In the genomic region with DNA sequence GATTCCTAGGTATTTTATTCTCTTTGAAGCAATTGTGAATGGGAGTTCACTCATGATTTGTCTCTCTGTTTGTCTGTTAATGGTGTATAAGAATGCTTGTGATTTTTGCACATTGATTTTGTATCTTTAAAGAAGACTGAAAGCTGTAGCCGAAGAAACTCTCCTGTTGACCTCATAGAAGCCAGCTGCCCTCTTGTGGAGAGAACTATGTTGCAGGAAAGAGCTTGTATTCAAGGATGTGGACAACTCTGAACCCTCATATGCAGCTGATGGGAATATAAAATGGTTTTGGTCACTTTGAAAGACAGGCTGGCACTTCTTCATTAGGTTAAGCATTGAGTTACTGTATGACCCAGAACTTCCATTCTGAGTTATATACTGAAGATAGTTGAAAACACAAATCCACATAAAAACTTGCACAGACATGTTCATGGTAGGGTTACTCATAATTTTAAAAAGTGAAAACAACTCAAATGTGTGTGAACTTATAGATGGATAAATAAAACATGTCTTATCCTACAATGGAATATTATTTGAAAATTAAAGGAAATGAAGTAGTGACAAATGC, we compare ENCODE assay signal across 9 cellular contexts.
DNase-seq lines count a peak whose midpoint lies in the region; ATAC-seq and TF ChIP-seq lines count a peak whose summit lies in the region.
"Had no signal": no experiment of that assay in that cellular context is flagged by ENCODE, and none has a peak within 500 bp of the region (broad histone marks: within the 10 kb centered on the region; RNA-seq: fewer than 3 reads in every experiment).

No MANE protein-coding gene starts in this region.

- no peak overlapping the region for H3K4me3 ChIP-seq in lower leg skin (ENCODE audit: low read depth, poor library complexity, severe bottlenecking)

- H3K9me3 Mint-ChIP-seq in CD14-positive monocyte = peaks cover 0 to 5% (median 2%) of the 10 kb centered on the region in 7 donors

- no peak overlapping the region for H3K4me3 Mint-ChIP-seq in CD14-positive monocyte

- H3K4me1 Mint-ChIP-seq in CD14-positive monocyte = no peaks in the 10 kb centered on the region

- ATAC-seq in HG03354 (IDR thresholded peaks at IDR 0.05; ENCODE audit: poor library complexity, severe bottlenecking, unreplicated experiment) = no peak

- TF ChIP-seq CTCF in lower leg skin (IDR thresholded peaks at IDR 0.05) (no peak), CD14-positive monocyte (IDR thresholded peaks at IDR 0.05) (no peak)

- H3K36me3 Mint-ChIP-seq in CD14-positive monocyte = no peaks in the 10 kb centered on the region

- intact Hi-C loops in lower leg skin (cut with DNase I; ENCODE audit: low total_unique reads) (no loop called here), CD14-positive monocyte (cut with micrococcal nuclease) (no loop called here)

- TF ChIP-seq POLR2A in lower leg skin (IDR thresholded peaks at IDR 0.05) = no peak

- WGBS in lower leg skin, 2 donors = 71 to 74% methylated on average over 1 of the region's 1 CpG

- peaks cover 0 to 2% (median 0%) of the 10 kb centered on the region in 3 donors for H3K27me3 Mint-ChIP-seq in CD14-positive monocyte (ENCODE audit: low read depth in 3 of 3)

- H3K27ac Mint-ChIP-seq in CD14-positive monocyte = no peak overlapping the region

- peak; percentile 4 to 10 for DNase-seq in NCI-H2081 (lab: John Stamatoyannopoulos, UW)
- DNase-seq in NCI-H2081 treated with DMSO at 0.1 percent for 48 hours (lab: John Stamatoyannopoulos, UW) = no peak
- peak; percentile 9 for DNase-seq in NCI-H526 treated with DMSO at 0.1 percent for 48 hours (lab: John Stamatoyannopoulos, UW)
- peak; percentile 44 for DNase-seq in dedifferentiated amniotic fluid mesenchymal stem cell (ENCODE audit: extremely low spot score)
- peak; percentile 4 for DNase-seq in putamen (ENCODE audit: low spot score)
- DNase-seq in lower leg skin (ENCODE audit: low spot score in 2 of 2) = no peak
- DNase-seq in CD14-positive monocyte (ENCODE audit: low spot score) = no peak
- DNase-seq: NCI-H1436 treated with DMSO at 0.1 percent for 48 hours had no signal

Comparison
In these comparisons a context has a peak if more than half of its experiments do, and no peak if none do; other contexts are left out.
1. DNase-seq: peak in NCI-H2081 (2 of 2), NCI-H526 treated with DMSO at 0.1 percent for 48 hours (single experiment), dedifferentiated amniotic fluid mesenchymal stem cell (single experiment) and putamen (single experiment); none in NCI-H2081 treated with DMSO at 0.1 percent for 48 hours (single experiment), lower leg skin (0 of 2) and CD14-positive monocyte (single experiment).